ENCODE assay signal across 18 cellular contexts in the genomic region with DNA sequence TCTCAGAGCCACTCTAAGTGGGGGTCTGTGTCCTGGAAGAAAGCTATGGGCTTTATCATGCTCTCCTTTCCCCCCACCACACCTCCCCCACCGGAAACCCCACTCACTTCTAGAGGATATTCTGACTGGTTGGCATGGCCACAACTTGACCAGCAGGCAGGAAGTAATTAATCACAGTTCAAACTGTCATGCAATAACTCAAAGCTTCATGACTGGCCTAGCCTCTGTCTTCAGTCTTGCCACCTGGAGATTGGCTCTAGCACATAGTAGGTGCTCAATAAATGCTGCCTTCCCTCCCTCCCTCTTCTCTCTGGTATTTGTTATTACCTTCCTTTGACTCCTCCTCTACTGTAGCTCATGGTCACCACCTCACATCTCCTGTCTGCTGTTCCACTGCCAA.
DNase-seq lines count a peak whose midpoint lies in the region; ATAC-seq and TF ChIP-seq lines count a peak whose summit lies in the region.
"Had no signal": no experiment of that assay in that cellular context is flagged by ENCODE, and none has a peak within 500 bp of the region (broad histone marks: within the 10 kb centered on the region; RNA-seq: fewer than 3 reads in every experiment).

No MANE protein-coding gene starts in this region.

- peaks cover 7 to 14% (median 9%) of the 10 kb centered on the region in 10 experiments for H3K4me1 ChIP-seq in BLaER1 treated with 17β-estradiol and CSF1 and Interleukin-3, amounts not matched to agents 10 nM and 100 nM
- H3K4me1 ChIP-seq: BE2C, esophagus muscularis mucosa, neural progenitor cell had no signal

- no peak overlapping the region for H3K4me3 ChIP-seq in BLaER1 treated with 17β-estradiol and CSF1 and Interleukin-3, amounts not matched to agents 10 nM and 100 nM
- H3K4me3 ChIP-seq: esophagus muscularis mucosa, lung, neural progenitor cell had no signal

- no peaks in the 10 kb centered on the region for H3K27me3 ChIP-seq in BLaER1 treated with 17β-estradiol and CSF1 and Interleukin-3, amounts not matched to agents 10 nM and 100 nM
- H3K27me3 ChIP-seq: neural progenitor cell had no signal

- H3K4me2 ChIP-seq in BLaER1 treated with 17β-estradiol and CSF1 and Interleukin-3, amounts not matched to agents 10 nM and 100 nM: peak overlapping the region; percentile 38 to 78 (median 59); a peak in 21 of 22 replicates
- H3K4me2 ChIP-seq: neural progenitor cell had no signal

- no peak overlapping the region for H3K27ac Mint-ChIP-seq in osteocyte (ENCODE audit: unreplicated experiment)
- H3K27ac Mint-ChIP-seq: neural progenitor cell had no signal

- H4K20me1 ChIP-seq in BLaER1 treated with 17β-estradiol and CSF1 and Interleukin-3, amounts not matched to agents 10 nM and 100 nM: no peaks in the 10 kb centered on the region

- H3K27me3 Mint-ChIP-seq in osteocyte (ENCODE audit: unreplicated experiment): peaks cover 23% of the 10 kb centered on the region

- no peak overlapping the region for H3K27ac ChIP-seq in BLaER1 treated with 17β-estradiol and CSF1 and Interleukin-3, amounts not matched to agents 10 nM and 100 nM
- H3K27ac ChIP-seq: esophagus muscularis mucosa, neural progenitor cell had no signal

- H3K4me1 Mint-ChIP-seq in osteocyte (ENCODE audit: unreplicated experiment): no peaks in the 10 kb centered on the region
- H3K4me1 Mint-ChIP-seq: neural progenitor cell had no signal

- no peak overlapping the region for H3K9ac ChIP-seq in BLaER1 treated with 17β-estradiol and CSF1 and Interleukin-3, amounts not matched to agents 10 nM and 100 nM
- H3K9ac ChIP-seq: neural progenitor cell had no signal

- no peaks in the 10 kb centered on the region for H3K36me3 Mint-ChIP-seq in osteocyte (ENCODE audit: unreplicated experiment)
- H3K36me3 Mint-ChIP-seq: neural progenitor cell had no signal

- peaks cover 0 to 5% (median 0%) of the 10 kb centered on the region in 11 experiments; a peak in 2 of 22 replicates for H3K9me3 ChIP-seq in BLaER1 treated with 17β-estradiol and CSF1 and Interleukin-3, amounts not matched to agents 10 nM and 100 nM (replicated peaks in 1 of 11)
- H3K9me3 ChIP-seq: BE2C, esophagus muscularis mucosa had no signal

- H3K4me3 Mint-ChIP-seq in osteocyte (ENCODE audit: unreplicated experiment): no peak overlapping the region
- H3K4me3 Mint-ChIP-seq: neural progenitor cell had no signal

- no peaks in the 10 kb centered on the region for H3K9me3 Mint-ChIP-seq in osteocyte (ENCODE audit: unreplicated experiment)
- H3K9me3 Mint-ChIP-seq: neural progenitor cell had no signal

- ATAC-seq in GM18517 (IDR thresholded peaks at IDR 0.05; ENCODE audit: unreplicated experiment): peak; percentile 69
- ATAC-seq in HG03064 (IDR thresholded peaks at IDR 0.05; ENCODE audit: low read depth, unreplicated experiment): peak; percentile 71
- ATAC-seq in GM18858 (IDR thresholded peaks at IDR 0.05; ENCODE audit: unreplicated experiment): no peak

- peak; percentile 26 for DNase-seq in UCSD-AML1 (lab: John Stamatoyannopoulos, UW; ENCODE audit: unreplicated experiment)
- DNase-seq in osteocyte (ENCODE audit: extremely low spot score, unreplicated experiment): no peak
- DNase-seq in DMS114 treated with DMSO at 0.1 percent for 48 hours (lab: John Stamatoyannopoulos, UW; ENCODE audit: unreplicated experiment): no peak
- DNase-seq in NCI-H526 (lab: John Stamatoyannopoulos, UW): no peak
- DNase-seq: activated CD4-positive, alpha-beta T cell treated with anti-CD3 and anti-CD28 coated beads for 1 hour; activated naive CD4-positive, alpha-beta T cell treated with Interleukin-2 at 50 U/mL for 16 hours; BE2C; H7; NCI-H2107; substantia nigra; SW 1271 had no signal

- no peaks in the 10 kb centered on the region for H3K36me3 ChIP-seq in BLaER1 treated with 17β-estradiol and CSF1 and Interleukin-3, amounts not matched to agents 10 nM and 100 nM
- H3K36me3 ChIP-seq: BE2C, esophagus muscularis mucosa, neural progenitor cell had no signal

- TF ChIP-seq CTCF in osteocyte (IDR thresholded peaks at IDR 0.05): no peak
